In genomic region chr11:89658767-89659166, GRCh38 we compare ENCODE assay signal across 11 cellular contexts. TPM values are rescaled to one million over a fixed set of nuclear protein-coding genes. Genes with fewer than 3 reads are reported as not detected.
"Had no signal": no experiment of that assay in that cellular context is flagged by ENCODE, and none has a peak within 500 bp of the region (broad histone marks: within the 10 kb centered on the region; RNA-seq: fewer than 3 reads in every experiment).

No MANE protein-coding gene starts in this region.

RNA-seq across cellular contexts. Expression of gene TRIM77, which starts 51.3 kb away (rescaled TPM):
- total RNA-seq: OCI-LY7, PC-3, PC-9, Peyer's patch, Right ventricle myocardium inferior, Right ventricle myocardium superior, RPMI7951, SJCRH30, SJSA1, SK-MEL-5 had no signal
- polyA plus RNA-seq: SK-N-SH had no signal
